In the genomic region with DNA sequence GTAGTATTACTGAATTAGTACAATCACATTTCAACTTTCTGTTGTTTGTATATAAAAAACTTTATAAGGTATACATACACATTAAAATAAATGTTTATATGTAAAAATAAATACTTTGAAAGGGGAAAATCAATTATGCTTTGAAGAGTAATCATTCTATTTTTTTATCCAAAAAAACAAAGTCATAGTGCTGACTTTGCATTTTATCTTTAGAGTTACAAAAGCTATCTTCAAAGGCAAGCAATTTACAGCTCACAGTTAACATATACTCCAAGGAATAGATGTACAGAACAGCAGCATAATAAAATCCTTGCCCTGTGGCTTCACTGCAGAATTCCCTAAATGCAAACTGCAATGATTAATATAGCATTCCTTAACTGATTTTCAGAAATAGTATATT, we compare ENCODE assay signal across 3 cellular contexts.
A peak's percentile ranks its signal among the peaks of the same experiment; 100 is the strongest.
TF ChIP-seq lines count a peak whose summit lies in the region.

No MANE protein-coding gene starts in this region.

TF ChIP-seq in A549, 52 proteins besides CTCF, POLR2A, EP300 and RAD21:
- TF ChIP-seq ZSCAN20 (CRISPR knock-in tag; IDR thresholded peaks at IDR 0.05), result no peak
- peak; percentile 95 for TF ChIP-seq MAFK (IDR thresholded peaks at IDR 0.05; ENCODE audit: partially characterized antibody)

TF ChIP-seq in IMR-90, 13 proteins besides CTCF, POLR2A, EP300 and RAD21:
- TF ChIP-seq MAFK (IDR thresholded peaks at IDR 0.05; ENCODE audit: low read depth, low read length), result peak; percentile 98
- TF ChIP-seq, protein P1, sequence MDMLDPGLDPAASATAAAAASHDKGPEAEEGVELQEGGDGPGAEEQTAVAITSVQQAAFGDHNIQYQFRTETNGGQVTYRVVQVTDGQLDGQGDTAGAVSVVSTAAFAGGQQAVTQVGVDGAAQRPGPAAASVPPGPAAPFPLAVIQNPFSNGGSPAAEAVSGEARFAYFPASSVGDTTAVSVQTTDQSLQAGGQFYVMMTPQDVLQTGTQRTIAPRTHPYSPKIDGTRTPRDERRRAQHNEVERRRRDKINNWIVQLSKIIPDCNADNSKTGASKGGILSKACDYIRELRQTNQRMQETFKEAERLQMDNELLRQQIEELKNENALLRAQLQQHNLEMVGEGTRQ (IDR thresholded peaks at IDR 0.05; ENCODE audit: low read depth, low read length), result no peak

TF ChIP-seq in K562, 482 proteins besides CTCF, POLR2A, EP300 and RAD21:
- TF ChIP-seq ZFP1 (CRISPR knock-in tag; IDR thresholded peaks at IDR 0.05), result no peak
- no peak for TF ChIP-seq RBM34 (IDR thresholded peaks at IDR 0.05; ENCODE audit: borderline replicate concordance, insufficient read depth, low read length)
- TF ChIP-seq, protein P2, sequence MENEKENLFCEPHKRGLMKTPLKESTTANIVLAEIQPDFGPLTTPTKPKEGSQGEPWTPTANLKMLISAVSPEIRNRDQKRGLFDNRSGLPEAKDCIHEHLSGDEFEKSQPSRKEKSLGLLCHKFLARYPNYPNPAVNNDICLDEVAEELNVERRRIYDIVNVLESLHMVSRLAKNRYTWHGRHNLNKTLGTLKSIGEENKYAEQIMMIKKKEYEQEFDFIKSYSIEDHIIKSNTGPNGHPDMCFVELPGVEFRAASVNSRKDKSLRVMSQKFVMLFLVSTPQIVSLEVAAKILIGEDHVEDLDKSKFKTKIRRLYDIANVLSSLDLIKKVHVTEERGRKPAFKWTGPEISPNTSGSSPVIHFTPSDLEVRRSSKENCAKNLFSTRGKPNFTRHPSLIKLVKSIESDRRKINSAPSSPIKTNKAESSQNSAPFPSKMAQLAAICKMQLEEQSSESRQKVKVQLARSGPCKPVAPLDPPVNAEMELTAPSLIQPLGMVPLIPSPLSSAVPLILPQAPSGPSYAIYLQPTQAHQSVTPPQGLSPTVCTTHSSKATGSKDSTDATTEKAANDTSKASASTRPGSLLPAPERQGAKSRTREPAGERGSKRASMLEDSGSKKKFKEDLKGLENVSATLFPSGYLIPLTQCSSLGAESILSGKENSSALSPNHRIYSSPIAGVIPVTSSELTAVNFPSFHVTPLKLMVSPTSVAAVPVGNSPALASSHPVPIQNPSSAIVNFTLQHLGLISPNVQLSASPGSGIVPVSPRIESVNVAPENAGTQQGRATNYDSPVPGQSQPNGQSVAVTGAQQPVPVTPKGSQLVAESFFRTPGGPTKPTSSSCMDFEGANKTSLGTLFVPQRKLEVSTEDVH (IDR thresholded peaks at IDR 0.05; ENCODE audit: low read depth, partially characterized antibody), result no peak
- TF ChIP-seq MAFK (IDR thresholded peaks at IDR 0.05; ENCODE audit: low read length), result peak; percentile 92
- peak; percentile 68 for TF ChIP-seq MAFG (tag; conservative IDR thresholded peaks at IDR 0.05)
- TF ChIP-seq TRIM28 (IDR thresholded peaks at IDR 0.05), result no peak
- TF ChIP-seq NCOA4 (IDR thresholded peaks at IDR 0.05; ENCODE audit: partially characterized antibody), result no peak
- TF ChIP-seq ZNF316 (IDR thresholded peaks at IDR 0.05), result peak; percentile 86
- peak; percentile 60 for TF ChIP-seq C11orf30 (IDR thresholded peaks at IDR 0.05; ENCODE audit: low read depth)
- TF ChIP-seq NFE2L1 (tag; IDR thresholded peaks at IDR 0.05; ENCODE audit: borderline replicate concordance, low read depth), result no peak
- TF ChIP-seq MTA2 (IDR thresholded peaks at IDR 0.05; ENCODE audit: low read depth), result no peak
- peak; percentile 85 for TF ChIP-seq MAFF (IDR thresholded peaks at IDR 0.05; ENCODE audit: low read length)
- TF ChIP-seq ARHGAP35 (IDR thresholded peaks at IDR 0.05; ENCODE audit: partially characterized antibody), result no peak
- TF ChIP-seq, protein P3, sequence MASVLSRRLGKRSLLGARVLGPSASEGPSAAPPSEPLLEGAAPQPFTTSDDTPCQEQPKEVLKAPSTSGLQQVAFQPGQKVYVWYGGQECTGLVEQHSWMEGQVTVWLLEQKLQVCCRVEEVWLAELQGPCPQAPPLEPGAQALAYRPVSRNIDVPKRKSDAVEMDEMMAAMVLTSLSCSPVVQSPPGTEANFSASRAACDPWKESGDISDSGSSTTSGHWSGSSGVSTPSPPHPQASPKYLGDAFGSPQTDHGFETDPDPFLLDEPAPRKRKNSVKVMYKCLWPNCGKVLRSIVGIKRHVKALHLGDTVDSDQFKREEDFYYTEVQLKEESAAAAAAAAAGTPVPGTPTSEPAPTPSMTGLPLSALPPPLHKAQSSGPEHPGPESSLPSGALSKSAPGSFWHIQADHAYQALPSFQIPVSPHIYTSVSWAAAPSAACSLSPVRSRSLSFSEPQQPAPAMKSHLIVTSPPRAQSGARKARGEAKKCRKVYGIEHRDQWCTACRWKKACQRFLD (CRISPR knock-in tag; IDR thresholded peaks at IDR 0.05), result no peak
